ENCODE assay signal across 11 cellular contexts in the genomic region with DNA sequence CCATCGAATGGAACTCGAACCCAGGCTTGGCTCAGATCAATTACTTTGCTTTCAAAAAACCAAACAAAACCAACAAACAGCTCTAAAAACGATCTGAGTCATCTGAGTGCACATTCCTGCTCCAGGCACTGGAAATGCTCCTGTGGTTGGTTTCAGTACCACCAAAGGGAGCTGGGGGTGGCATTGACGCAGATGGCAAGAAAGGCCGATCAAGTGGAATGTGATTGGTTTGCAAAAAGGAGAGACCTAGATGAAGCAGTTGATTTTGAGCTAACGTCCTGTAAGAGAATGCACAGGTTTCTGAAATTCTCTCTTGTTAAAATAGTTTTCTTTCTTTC. TPM values are rescaled to one million over a fixed set of nuclear protein-coding genes. Genes with fewer than 3 reads are reported as not detected.
DNase-seq lines count a peak whose midpoint lies in the region; ATAC-seq, FAIRE-seq and TF ChIP-seq lines count a peak whose summit lies in the region.
"Had no signal": no experiment of that assay in that cellular context is flagged by ENCODE, and none has a peak within 500 bp of the region (broad histone marks: within the 10 kb centered on the region; RNA-seq: fewer than 3 reads in every experiment).

No MANE protein-coding gene starts in this region.

- peaks cover 65% of the 10 kb centered on the region for H3K4me1 Mint-ChIP-seq in activated CD4-positive, alpha-beta memory T cell treated with anti-CD3 and anti-CD28 coated beads for 36 hours (ENCODE audit: low read depth)
- peaks cover 10% of the 10 kb centered on the region for H3K4me1 Mint-ChIP-seq in glutamatergic neuron (ENCODE audit: low read depth, unreplicated experiment)

- no peak for TF ChIP-seq POLR2A in A549 (IDR thresholded peaks at IDR 0.05; ENCODE audit: low read length)

- POLR2A ChIA-PET in A549 (lab: Yijun Ruan, JAX): no interaction called here
- POLR2A ChIA-PET in activated CD4-positive, alpha-beta memory T cell treated with anti-CD3 and anti-CD28 coated beads for 36 hours (lab: Charles Lee): no interaction called here

- H3K27me3 Mint-ChIP-seq in activated CD4-positive, alpha-beta memory T cell treated with anti-CD3 and anti-CD28 coated beads for 36 hours: no peaks in the 10 kb centered on the region
- peaks cover 11% of the 10 kb centered on the region for H3K27me3 Mint-ChIP-seq in glutamatergic neuron (ENCODE audit: unreplicated experiment)

- WGBS in A549 (ENCODE audit: missing lambda C conversion rate): 66% methylated on average over 6 of the region's 6 CpGs

- no peaks in the 10 kb centered on the region for H3K9me3 ChIP-seq in A549
- H3K9me3 ChIP-seq: upper lobe of left lung had no signal

- H3K4me1 ChIP-seq in A549: peaks cover 23% of the 10 kb centered on the region; the same call in 2 of the 3 replicates

- CTCF ChIA-PET in A549 (lab: Yijun Ruan, JAX): interaction anchor here (0.8 to 7.8 kb wide), 8 partner anchors 11 to 93 kb away, joined by 3 to 37 read pairs (median 4); no protein-coding TSS in a partner anchor
- CTCF ChIA-PET in activated CD4-positive, alpha-beta memory T cell treated with anti-CD3 and anti-CD28 coated beads for 36 hours (lab: Charles Lee): interaction anchor here (0.7 to 2.4 kb wide), 5 partner anchors 12 to 752 kb away, joined by 3 to 10 read pairs (median 4); no protein-coding TSS in a partner anchor

- peak overlapping the region; percentile 91; the same call in 1 of the 3 replicates for H3K4me2 ChIP-seq in A549

- H3K27ac Mint-ChIP-seq in activated CD4-positive, alpha-beta memory T cell treated with anti-CD3 and anti-CD28 coated beads for 36 hours: peak overlapping the region; percentile 35
- no peak overlapping the region for H3K27ac Mint-ChIP-seq in glutamatergic neuron (ENCODE audit: unreplicated experiment)

- TF ChIP-seq CTCF in A549 (IDR thresholded peaks at IDR 0.05) (no peak), glutamatergic neuron (IDR thresholded peaks at IDR 0.05; ENCODE audit: partially characterized antibody, unreplicated experiment) (no peak)

- H3K9me3 Mint-ChIP-seq in activated CD4-positive, alpha-beta memory T cell treated with anti-CD3 and anti-CD28 coated beads for 36 hours: no peaks in the 10 kb centered on the region
- H3K9me3 Mint-ChIP-seq in glutamatergic neuron (ENCODE audit: unreplicated experiment): peaks cover 5% of the 10 kb centered on the region

- intact Hi-C loops in activated CD4-positive, alpha-beta memory T cell treated with anti-CD3 and anti-CD28 coated beads for 36 hours (cut with micrococcal nuclease): no loop called here
- intact Hi-C loops in posterior vena cava (cut with DNase I): no loop called here

- no peak for TF ChIP-seq EP300 in A549 (IDR thresholded peaks at IDR 0.05)

- no peak for ATAC-seq in A549
- no peak for ATAC-seq in GM21717 (IDR thresholded peaks at IDR 0.05; ENCODE audit: unreplicated experiment)
- no peak for ATAC-seq in GM21360 (IDR thresholded peaks at IDR 0.05; ENCODE audit: unreplicated experiment)

- peaks cover 22% of the 10 kb centered on the region for H3K36me3 Mint-ChIP-seq in activated CD4-positive, alpha-beta memory T cell treated with anti-CD3 and anti-CD28 coated beads for 36 hours
- no peaks in the 10 kb centered on the region for H3K36me3 Mint-ChIP-seq in glutamatergic neuron (ENCODE audit: unreplicated experiment)

- DNase-seq in A549 (ENCODE audit: low read depth in 1 of 2, low spot score in 1 of 2) (no peak), EH (ENCODE audit: low read depth) (peak; percentile 63), glutamatergic neuron (no peak), posterior vena cava (ENCODE audit: low spot score) (no peak), putamen (ENCODE audit: low spot score) (no peak)
- DNase-seq in activated CD4-positive, alpha-beta memory T cell treated with anti-CD3 and anti-CD28 coated beads for 36 hours: no peak
- DNase-seq: stimulated activated CD4-positive, alpha-beta T cell treated with anti-CD3 and anti-CD28 coated beads, Interleukin-4, amount 100 ng/mL, for 1 hour; upper lobe of left lung had no signal

- no peak overlapping the region for H3K4me3 ChIP-seq in A549
- H3K4me3 ChIP-seq: hepatocyte had no signal

- no peak overlapping the region for H3K27ac ChIP-seq in A549
- H3K27ac ChIP-seq: hepatocyte, upper lobe of left lung had no signal

- no peak for FAIRE-seq in A549 (lab: Jason Lieb, UNC)

- no peak for TF ChIP-seq RAD21 in A549 (conservative IDR thresholded peaks at IDR 0.05 in 1 of 2, IDR thresholded peaks at IDR 0.05 in 1 of 2)

- H3K4me3 Mint-ChIP-seq in activated CD4-positive, alpha-beta memory T cell treated with anti-CD3 and anti-CD28 coated beads for 36 hours: peak overlapping the region; percentile 71
- peak overlapping the region; percentile 92 for H3K4me3 Mint-ChIP-seq in glutamatergic neuron (ENCODE audit: unreplicated experiment)

TF ChIP-seq in A549, 52 proteins besides CTCF, POLR2A, EP300 and RAD21:
- TF ChIP-seq ZSCAN20 (CRISPR knock-in tag; IDR thresholded peaks at IDR 0.05): no peak

RNA-seq across cellular contexts. Expression of a gene that starts 39.5 kb away (rescaled TPM):
- polyA plus RNA-seq in A549 (2011; rRNA removed) (2.4 and 2.5 TPM in 2 replicates), A549 (2017; fragmentation: RNase III; extraction: RNeasy Plus Mini Kit Qiagen cat#74134 plus additional on column Dnase treatment) (3.2 to 3.6 TPM (median 3.5 TPM) in 3 replicates)
- polyA plus RNA-seq in A549 (2012; cell fraction: cytosol; rRNA removed): 3.1 and 4.1 TPM in 2 replicates
- 5.5 and 8.8 TPM in 2 replicates for polyA plus RNA-seq in A549 (2012; cell fraction: nucleus; rRNA removed)
- 5.5 and 6.0 TPM in 2 replicates for polyA minus RNA-seq in A549 (2011; rRNA and poly(A)+ RNA removed)
- total RNA-seq in activated CD4-positive, alpha-beta memory T cell treated with anti-CD3 and anti-CD28 coated beads for 36 hours: 100 to 1,000 TPM; 129 to 138 TPM
- total RNA-seq in glutamatergic neuron (ENCODE audit: unreplicated experiment) (39.4 TPM), posterior vena cava (1 to 10 TPM; 7.9 to 9.2 TPM)
